In genomic region chr10:13271552-13272163, GRCh38 we compare ENCODE assay signal across 1 cellular context.
A peak's percentile ranks its signal among the peaks of the same experiment; 100 is the strongest.
TF ChIP-seq lines count a peak whose summit lies in the region.

No MANE protein-coding gene starts in this region.

TF ChIP-seq in H1, 55 proteins besides CTCF, POLR2A, EP300 and RAD21:
- TF ChIP-seq TAF1 (IDR thresholded peaks at IDR 0.05; ENCODE audit: low read depth, low read length) = peak; percentile 34; the same call in 1 of the 2 replicates
- no peak for TF ChIP-seq SIX5 (IDR thresholded peaks at IDR 0.05; ENCODE audit: low read depth, low read length)
- TF ChIP-seq, protein P1, sequence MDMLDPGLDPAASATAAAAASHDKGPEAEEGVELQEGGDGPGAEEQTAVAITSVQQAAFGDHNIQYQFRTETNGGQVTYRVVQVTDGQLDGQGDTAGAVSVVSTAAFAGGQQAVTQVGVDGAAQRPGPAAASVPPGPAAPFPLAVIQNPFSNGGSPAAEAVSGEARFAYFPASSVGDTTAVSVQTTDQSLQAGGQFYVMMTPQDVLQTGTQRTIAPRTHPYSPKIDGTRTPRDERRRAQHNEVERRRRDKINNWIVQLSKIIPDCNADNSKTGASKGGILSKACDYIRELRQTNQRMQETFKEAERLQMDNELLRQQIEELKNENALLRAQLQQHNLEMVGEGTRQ (IDR thresholded peaks at IDR 0.05; ENCODE audit: low read length) = no peak
- peak; percentile 77 for TF ChIP-seq ASH2L (IDR thresholded peaks at IDR 0.05; ENCODE audit: low read length)
- 0 out of 2 replicates have a peak, but pooled peaks have one; percentile 32 for TF ChIP-seq SP4 (IDR thresholded peaks at IDR 0.05; ENCODE audit: low read length)
- no peak for TF ChIP-seq EZH2 (IDR thresholded peaks at IDR 0.05; ENCODE audit: low read depth, low read length, severe bottlenecking)
- no peak for TF ChIP-seq JUND (IDR thresholded peaks at IDR 0.05; ENCODE audit: low read length)
- no peak for TF ChIP-seq KDM1A (IDR thresholded peaks at IDR 0.05; ENCODE audit: borderline replicate concordance, low read length)
- no peak; the same call in 1 of the 2 replicates for TF ChIP-seq TBP (IDR thresholded peaks at IDR 0.05; ENCODE audit: low read depth, low read length)
- TF ChIP-seq SP1 (IDR thresholded peaks at IDR 0.05; ENCODE audit: low read depth, low read length) = peak; percentile 51; the same call in 1 of the 2 replicates
- TF ChIP-seq, protein P2, sequence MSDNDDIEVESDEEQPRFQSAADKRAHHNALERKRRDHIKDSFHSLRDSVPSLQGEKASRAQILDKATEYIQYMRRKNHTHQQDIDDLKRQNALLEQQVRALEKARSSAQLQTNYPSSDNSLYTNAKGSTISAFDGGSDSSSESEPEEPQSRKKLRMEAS (IDR thresholded peaks at IDR 0.05) = peak; percentile 65
- peak; percentile 9; the same call in 1 of the 2 replicates for TF ChIP-seq YY1 (IDR thresholded peaks at IDR 0.05; ENCODE audit: low read depth, low read length)
- 0 out of 2 replicates have a peak, but pooled peaks have one; percentile 40 for TF ChIP-seq TCF12 (IDR thresholded peaks at IDR 0.05; ENCODE audit: low read depth, low read length)
- no peak for TF ChIP-seq SRF (IDR thresholded peaks at IDR 0.05; ENCODE audit: low read depth, low read length)
- no peak for TF ChIP-seq CBX5 (IDR thresholded peaks at IDR 0.05; ENCODE audit: low read depth, low read length)
- no peak for TF ChIP-seq JUN (IDR thresholded peaks at IDR 0.05; ENCODE audit: low read depth, low read length)
- TF ChIP-seq RBBP5 (IDR thresholded peaks at IDR 0.05; ENCODE audit: borderline replicate concordance, low read depth, low read length) = 0 out of 2 replicates have a peak, but pooled peaks have one; percentile 24
- no peak for TF ChIP-seq KDM4A (IDR thresholded peaks at IDR 0.05; ENCODE audit: low read depth, low read length, severe bottlenecking)
- no peak for TF ChIP-seq TAF7 (optimal IDR thresholded peaks at IDR 0.05; ENCODE audit: borderline replicate concordance, low read depth, low read length)
- TF ChIP-seq, protein P3, sequence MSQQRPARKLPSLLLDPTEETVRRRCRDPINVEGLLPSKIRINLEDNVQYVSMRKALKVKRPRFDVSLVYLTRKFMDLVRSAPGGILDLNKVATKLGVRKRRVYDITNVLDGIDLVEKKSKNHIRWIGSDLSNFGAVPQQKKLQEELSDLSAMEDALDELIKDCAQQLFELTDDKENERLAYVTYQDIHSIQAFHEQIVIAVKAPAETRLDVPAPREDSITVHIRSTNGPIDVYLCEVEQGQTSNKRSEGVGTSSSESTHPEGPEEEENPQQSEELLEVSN (IDR thresholded peaks at IDR 0.05) = peak; percentile 51; the same call in 1 of the 2 replicates
- no peak for TF ChIP-seq NRF1 (IDR thresholded peaks at IDR 0.05; ENCODE audit: low read depth, low read length)
- 0 out of 2 replicates have a peak, but pooled peaks have one; percentile 21 for TF ChIP-seq GABPA (IDR thresholded peaks at IDR 0.05; ENCODE audit: borderline replicate concordance, insufficient read depth, low read length)
- TF ChIP-seq, protein P4, sequence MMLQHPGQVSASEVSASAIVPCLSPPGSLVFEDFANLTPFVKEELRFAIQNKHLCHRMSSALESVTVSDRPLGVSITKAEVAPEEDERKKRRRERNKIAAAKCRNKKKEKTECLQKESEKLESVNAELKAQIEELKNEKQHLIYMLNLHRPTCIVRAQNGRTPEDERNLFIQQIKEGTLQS (IDR thresholded peaks at IDR 0.05; ENCODE audit: insufficient read depth, low read depth, low read length) = no peak
- TF ChIP-seq ATF2 (IDR thresholded peaks at IDR 0.05; ENCODE audit: low read length) = 0 out of 2 replicates have a peak, but pooled peaks have one; percentile 70
- no peak for TF ChIP-seq RXRA (IDR thresholded peaks at IDR 0.05; ENCODE audit: insufficient read depth, low read depth, low read length)
